ENCODE assay signal across 11 cellular contexts in genomic region chr4:39134674-39135073, GRCh38. TPM values are rescaled to one million over a fixed set of nuclear protein-coding genes. Genes with fewer than 3 reads are reported as not detected.
DNase-seq lines count a peak whose midpoint lies in the region; ATAC-seq, FAIRE-seq and TF ChIP-seq lines count a peak whose summit lies in the region.
"Had no signal": no experiment of that assay in that cellular context is flagged by ENCODE, and none has a peak within 500 bp of the region (broad histone marks: within the 10 kb centered on the region; RNA-seq: fewer than 3 reads in every experiment).

No MANE protein-coding gene starts in this region.

- no TSS peak for BruUV-seq in GM12878 (replicated peaks; lab: Mats Ljungman, UMichigan)

- CTCF ChIA-PET in GM12878 (lab: Yijun Ruan, JAX) = interaction anchor here (0.6 to 7.4 kb wide), 61 partner anchors 8 to 956 kb away, joined by 3 to 295 read pairs (median 4); partner anchors contain the start of genes TLR1, TLR10, TMEM156 and WDR19

- DNase-seq in NCI-H1417 (lab: John Stamatoyannopoulos, UW) (peak; percentile 31 to 75 (median 35)), GM12878 (ENCODE audit: low read depth, low spot score) (no peak), osteoblast (ENCODE audit: insufficient read length, low spot score, missing footprints) (no peak), ACHN (no peak), NCI-H2196 (lab: John Stamatoyannopoulos, UW; ENCODE audit: unreplicated experiment) (no peak)

- POLR2A ChIA-PET in GM12878 (lab: Charles Lee) = interaction anchor here (1.0 to 3.8 kb wide), 3 partner anchors 47 to 375 kb away, joined by 3 to 22 read pairs (median 3); partner anchors contain the start of gene WDR19

- H3K4me2 ChIP-seq in GM12878 (ENCODE audit: control insufficient read depth, insufficient read depth) (peak overlapping the region; percentile 68), osteoblast (ENCODE audit: insufficient read depth, low read length) (peak overlapping the region; percentile 73)

- H4K20me1 ChIP-seq in GM12878 (ENCODE audit: control insufficient read depth, insufficient read depth) = no peaks in the 10 kb centered on the region
- no peaks in the 10 kb centered on the region for H4K20me1 ChIP-seq in osteoblast (ENCODE audit: insufficient read depth, low read length)

- intact Hi-C loops in GM12878 (cut with micrococcal nuclease; ENCODE audit: unreplicated experiment) = loop anchor here (1.0 to 10.0 kb wide), 5 partner anchors 90 to 375 kb away; no protein-coding TSS in a partner anchor

- H2AFZ ChIP-seq in GM12878 (ENCODE audit: control insufficient read depth, low read depth, low read length) (peak overlapping the region; percentile 37), osteoblast (ENCODE audit: low read length) (no peak overlapping the region)
- H2AFZ ChIP-seq: PC-9 had no signal

- no peak overlapping the region for H3K9ac ChIP-seq in GM12878 (ENCODE audit: control insufficient read depth, insufficient read depth, low read length)

- peaks cover 6% of the 10 kb centered on the region for H3K4me1 ChIP-seq in GM12878 (ENCODE audit: control insufficient read depth, insufficient read depth, low read length)
- peaks cover 5% of the 10 kb centered on the region for H3K4me1 ChIP-seq in osteoblast (ENCODE audit: insufficient read depth, low read length)
- H3K4me1 ChIP-seq: colonic mucosa had no signal

- H3K27ac ChIP-seq in GM12878 (ENCODE audit: control insufficient read depth, insufficient read depth) = no peak overlapping the region
- no peak overlapping the region for H3K27ac ChIP-seq in osteoblast (ENCODE audit: low read depth, low read length)
- H3K27ac ChIP-seq: colonic mucosa, PC-9 had no signal

- no peak for TF ChIP-seq RAD21 in GM12878 (IDR thresholded peaks at IDR 0.05; ENCODE audit: insufficient read depth, low read depth, low read length)

- 0% methylated on average over 1 of the region's 1 CpG for WGBS in GM12878 (ENCODE audit: insufficient coverage, insufficient replicate concordance, low lambda C conversion rate, missing lambda C conversion rate)

- no peak for TF ChIP-seq EP300 in GM12878 (IDR thresholded peaks at IDR 0.05; ENCODE audit: borderline replicate concordance in 1 of 2, control insufficient read depth in 1 of 2, low read depth in 2 of 2, low read length in 2 of 2)

- H3K36me3 ChIP-seq in GM12878 (ENCODE audit: control insufficient read depth in 2 of 2, insufficient read depth in 2 of 2, low read length in 1 of 2) (no peaks in the 10 kb centered on the region), osteoblast (ENCODE audit: insufficient read depth, low read length) (no peaks in the 10 kb centered on the region)
- H3K36me3 ChIP-seq: colonic mucosa had no signal

- H3K9me3 ChIP-seq in GM12878 (replicated peaks; ENCODE audit: control insufficient read depth, insufficient read depth, low read length) (no peaks in the 10 kb centered on the region), osteoblast (ENCODE audit: low read depth, low read length) (no peaks in the 10 kb centered on the region)
- H3K9me3 ChIP-seq: colonic mucosa had no signal

- peak; percentile 75 for FAIRE-seq in GM12878 (lab: Jason Lieb, UNC)
- FAIRE-seq: frontal cortex had no signal

- TF ChIP-seq CTCF in GM12878 (IDR thresholded peaks at IDR 0.05 in 2 of 3, conservative IDR thresholded peaks at IDR 0.05 in 1 of 3; ENCODE audit: control insufficient read depth in 2 of 3, extremely low read depth in 1 of 3, insufficient read depth in 1 of 3, low read depth in 3 of 3, low read length in 3 of 3) (no peak), osteoblast (IDR thresholded peaks at IDR 0.05; ENCODE audit: extremely low read depth, low read depth, low read length) (no peak)

- SMC1A ChIA-PET in GM12878 (lab: Charles Lee; ENCODE audit: uncharacterized antibody, unreplicated experiment) = interaction anchor here (0.6 to 5.9 kb wide), 30 partner anchors 9 to 375 kb away, joined by 3 to 193 read pairs (median 6); partner anchors contain the start of gene TLR10

- RAD21 ChIA-PET in GM12878 (lab: Charles Lee; ENCODE audit: unreplicated experiment) = interaction anchor here (0.6 to 6.0 kb wide), 26 partner anchors 12 to 955 kb away, joined by 3 to 214 read pairs (median 4); no protein-coding TSS in a partner anchor

- H3K4me3 ChIP-seq in GM12878 = no peak overlapping the region
- H3K4me3 ChIP-seq in osteoblast (ENCODE audit: insufficient read depth, low read length) = peak overlapping the region; percentile 40
- H3K4me3 ChIP-seq: colonic mucosa, PC-9 had no signal

- TF ChIP-seq POLR2A in GM12878 (IDR thresholded peaks at IDR 0.05; ENCODE audit: low read depth, low read length) = no peak

- ATAC-seq in GM19035 (IDR thresholded peaks at IDR 0.05; ENCODE audit: unreplicated experiment) (peak; percentile 20), GM12878 (peak; percentile 70), HG03045 (IDR thresholded peaks at IDR 0.05; ENCODE audit: unreplicated experiment) (no peak), GM19452 (IDR thresholded peaks at IDR 0.05; ENCODE audit: unreplicated experiment) (no peak)

- no peaks in the 10 kb centered on the region for H3K79me2 ChIP-seq in GM12878 (ENCODE audit: control insufficient read depth, insufficient read depth, low read length)
- H3K79me2 ChIP-seq in osteoblast (ENCODE audit: insufficient read depth, low read length) = no peaks in the 10 kb centered on the region

- in situ Hi-C loops in GM12878 (cut with MboI) = loop anchor here (5.0 kb wide), 2 partner anchors 232 to 377 kb away; no protein-coding TSS in a partner anchor
- in situ Hi-C loops in ACHN (cut with HindIII; ENCODE audit: low pct_ligation_motif_present, low pct_unique_long_range_greater_than_20kb, low sequenced_read_pairs) = no loop called here

- no peaks in the 10 kb centered on the region for H3K27me3 ChIP-seq in GM12878 (replicated peaks in 1 of 2; ENCODE audit: control insufficient read depth in 2 of 2, insufficient read depth in 2 of 2, low read length in 1 of 2)
- H3K27me3 ChIP-seq in osteoblast (ENCODE audit: insufficient read depth, low read length) = no peaks in the 10 kb centered on the region
- H3K27me3 ChIP-seq: colonic mucosa had no signal

TF ChIP-seq in GM12878, 131 proteins besides CTCF, POLR2A, EP300 and RAD21 (continues in another document):
- no peak for TF ChIP-seq E2F8 (IDR thresholded peaks at IDR 0.05; ENCODE audit: low read depth, partially characterized antibody)
- TF ChIP-seq MEF2A (IDR thresholded peaks at IDR 0.05; ENCODE audit: insufficient read depth, low read depth, low read length) = no peak
- TF ChIP-seq IRF3 (IDR thresholded peaks at IDR 0.05) = no peak
- no peak for TF ChIP-seq SRF (IDR thresholded peaks at IDR 0.05; ENCODE audit: low read depth in 2 of 2, low read length in 2 of 2)
- TF ChIP-seq ZNF24 (IDR thresholded peaks at IDR 0.05) = no peak

RNA-seq across cellular contexts. Expression of gene WDR19, which starts 47.7 kb away (rescaled TPM):
- 63.7 and 75.8 TPM in 2 replicates for total RNA-seq in GM12878 (2013; cell fraction: nucleolus; rRNA removed)
- total RNA-seq in GM12878 (2014; rRNA removed) (6.1 and 6.3 TPM in 2 replicates), GM12878 (2014; rRNA removed; fragmentation: Illumina TruSeq; extraction: Trizol) (5.9 and 6.2 TPM in 2 replicates), GM12878 (2021) (7.9 and 8.5 TPM in 2 replicates), osteoblast (47.0 and 57.8 TPM in 2 replicates)
- polyA plus RNA-seq in GM12878 (2011; ENCODE audit: low read depth) = 8.6 TPM
- polyA plus RNA-seq in GM12878 (2011; rRNA removed) (15.4 and 21.8 TPM in 2 replicates), GM12878 (2014; fragmentation: Illumina TruSeq; extraction: Trizol) (8.6 and 10.3 TPM in 2 replicates), GM12878 (2014; fragmentation: Nextera tagmentation; extraction: Ambion mirVana) (1 to 10 TPM; 3.5 to 6.7 TPM), GM12878 (2014; rRNA removed) (8.1 and 10.8 TPM in 2 replicates), GM12878 (2016; fragmentation: Nextera tagmentation; extraction: Ambion mirVana) (1 to 10 TPM; 6.9 to 7.7 TPM)
- 5.9 and 6.9 TPM in 2 replicates for polyA plus RNA-seq in GM12878 (2011; cell fraction: cytosol; rRNA removed)
- 24.0 and 33.1 TPM in 2 replicates for polyA plus RNA-seq in GM12878 (2011; cell fraction: nucleus; rRNA removed)
- polyA plus RNA-seq in GM12878 (2012) = 6.6 and 10.2 TPM in 2 replicates
- polyA minus RNA-seq in GM12878 (2011; rRNA and poly(A)+ RNA removed) = 9.2 and 12.9 TPM in 2 replicates
- polyA minus RNA-seq in GM12878 (2011; cell fraction: cytosol; rRNA and poly(A)+ RNA removed) = 2.6 and 4.9 TPM in 2 replicates
- polyA minus RNA-seq in GM12878 (2011; cell fraction: nucleus; rRNA and poly(A)+ RNA removed) = 11.2 TPM in 2 replicates

Comparison
In these comparisons a context has a peak if more than half of its experiments do, and no peak if none do; other contexts are left out.
1. ATAC-seq: peak in GM19035 (single experiment) and GM12878 (single experiment); none in HG03045 (single experiment) and GM19452 (single experiment).
2. DNase-seq: peak in NCI-H1417 (3 of 3); none in GM12878 (single experiment), osteoblast (single experiment), ACHN (single experiment) and NCI-H2196 (single experiment).